Comparison of ENCODE assay signal across 8 cellular contexts in the genomic region with DNA sequence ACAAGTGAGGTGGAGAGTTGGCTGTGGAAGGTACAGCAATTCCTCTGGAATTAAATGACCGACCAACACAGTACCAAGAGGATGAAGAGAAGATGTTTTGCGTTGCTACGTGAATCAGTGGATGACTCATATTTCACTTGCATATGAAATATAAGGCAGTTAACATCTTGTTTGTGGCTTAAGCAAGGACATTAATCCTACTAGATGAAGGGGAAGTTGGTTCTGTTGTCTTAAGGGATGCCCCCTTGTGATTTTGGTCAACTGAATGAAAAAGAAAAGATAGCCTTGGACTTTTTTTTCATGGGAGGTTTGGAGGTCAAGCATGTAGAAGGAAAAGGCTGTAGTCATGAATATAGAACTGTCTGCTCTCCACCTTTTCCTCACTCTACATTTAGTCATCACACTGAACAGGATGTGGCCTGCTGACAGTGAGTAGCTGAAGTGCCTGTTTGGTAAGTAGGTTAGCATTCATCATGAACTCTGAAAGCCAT. TPM values are rescaled to one million over a fixed set of nuclear protein-coding genes. Genes with fewer than 3 reads are reported as not detected.
DNase-seq lines count a peak whose midpoint lies in the region; ATAC-seq, FAIRE-seq and TF ChIP-seq lines count a peak whose summit lies in the region.

No MANE protein-coding gene starts in this region.

- H3K4me3 ChIP-seq in BLaER1 (no peak overlapping the region), GM23248 (no peak overlapping the region), RWPE2 (ENCODE audit: severe bottlenecking) (no peak overlapping the region), endothelial cell of umbilical vein (replicated peaks in 1 of 3; ENCODE audit: insufficient read depth in 1 of 3, low read depth in 1 of 3, low read length in 3 of 3) (no peak overlapping the region), small intestine (ENCODE audit: low read depth in 1 of 2, low read length in 2 of 2) (no peak overlapping the region), vagina (no peak overlapping the region), colonic mucosa (no peak overlapping the region)

- H3K4me1 ChIP-seq in BLaER1, result peaks cover 55% of the 10 kb centered on the region
- peaks cover 35% of the 10 kb centered on the region for H3K4me1 ChIP-seq in GM23248 (ENCODE audit: insufficient read depth)
- peaks cover 14% of the 10 kb centered on the region for H3K4me1 ChIP-seq in RWPE2 (ENCODE audit: insufficient read depth, poor library complexity, severe bottlenecking)
- H3K4me1 ChIP-seq in endothelial cell of umbilical vein (ENCODE audit: control insufficient read depth, extremely low read depth, insufficient read depth, low read length), result peaks cover 12% of the 10 kb centered on the region
- no peaks in the 10 kb centered on the region for H3K4me1 ChIP-seq in small intestine (ENCODE audit: control insufficient read depth in 2 of 2, insufficient read depth in 1 of 2, low read depth in 1 of 2, low read length in 1 of 2)
- no peaks in the 10 kb centered on the region for H3K4me1 ChIP-seq in vagina
- H3K4me1 ChIP-seq in colonic mucosa, result no peaks in the 10 kb centered on the region

- ATAC-seq in RWPE2 (ENCODE audit: low read depth), result peak; percentile 97

- H3K9me1 ChIP-seq in endothelial cell of umbilical vein (replicated peaks; ENCODE audit: control insufficient read depth, extremely low read depth, insufficient read depth, low read length), result no peaks in the 10 kb centered on the region

- H3K4me2 ChIP-seq in BLaER1 (peak overlapping the region; percentile 64), GM23248 (ENCODE audit: unreplicated experiment) (peak overlapping the region; percentile 31), endothelial cell of umbilical vein (ENCODE audit: insufficient read depth, low read length) (peak overlapping the region; percentile 44)

- no TSS peak for BruUV-seq in endothelial cell of umbilical vein (replicated peaks; lab: Mats Ljungman, UMichigan)

- no peak for TF ChIP-seq POLR2A in endothelial cell of umbilical vein (IDR thresholded peaks at IDR 0.05; ENCODE audit: low read depth, low read length)
- TF ChIP-seq POLR2A in vagina (IDR thresholded peaks at IDR 0.05), result no peak

- peak; percentile 97 for DNase-seq in GM23248
- DNase-seq in RWPE2 (ENCODE audit: low spot score), result no peak
- peak; percentile 77 for DNase-seq in endothelial cell of umbilical vein (ENCODE audit: low read depth, low spot score)
- DNase-seq in small intestine, result peak; percentile 43
- DNase-seq in vagina (ENCODE audit: extremely low spot score in 2 of 2), result no peak
- no peak for DNase-seq in DMS153 (lab: John Stamatoyannopoulos, UW)
- no peak for DNase-seq in colonic mucosa

- intact Hi-C loops in endothelial cell of umbilical vein (cut with micrococcal nuclease), result loop anchor here (1.0 to 2.0 kb wide), 2 partner anchors 33 to 36 kb away; no protein-coding TSS in a partner anchor
- intact Hi-C loops in vagina (cut with DNase I), result no loop called here
- intact Hi-C loops in colonic mucosa (cut with DNase I), result no loop called here

- H2AFZ ChIP-seq in GM23248, result no peak overlapping the region
- peak overlapping the region; percentile 75 for H2AFZ ChIP-seq in endothelial cell of umbilical vein (ENCODE audit: low read depth, low read length)

- peaks cover 39% of the 10 kb centered on the region for H3F3A ChIP-seq in GM23248 (ENCODE audit: insufficient read depth)

- no peak overlapping the region for H3K9ac ChIP-seq in BLaER1
- H3K9ac ChIP-seq in GM23248, result no peak overlapping the region; the same call in 1 of the 2 replicates
- H3K9ac ChIP-seq in endothelial cell of umbilical vein (replicated peaks; ENCODE audit: extremely low read depth, insufficient read depth, low read length), result no peak overlapping the region
- no peak overlapping the region for H3K9ac ChIP-seq in colonic mucosa (ENCODE audit: low read depth in 2 of 2, low read length in 2 of 2)

- H3K27ac ChIP-seq in BLaER1 (peak overlapping the region; percentile 39; the same call in 1 of the 2 replicates), GM23248 (peak overlapping the region; percentile 82), RWPE2 (ENCODE audit: poor library complexity, severe bottlenecking) (peak overlapping the region; percentile 87), endothelial cell of umbilical vein (ENCODE audit: insufficient read depth, low read depth, low read length) (peak overlapping the region; percentile 52), small intestine (ENCODE audit: low read depth in 1 of 2, low read length in 1 of 2) (no peak overlapping the region), vagina (no peak overlapping the region), colonic mucosa (no peak overlapping the region)

- H3K27me3 ChIP-seq in BLaER1, result no peaks in the 10 kb centered on the region
- no peaks in the 10 kb centered on the region for H3K27me3 ChIP-seq in GM23248 (replicated peaks; ENCODE audit: insufficient read depth)
- H3K27me3 ChIP-seq in RWPE2 (ENCODE audit: insufficient read depth, poor library complexity, severe bottlenecking), result no peaks in the 10 kb centered on the region
- H3K27me3 ChIP-seq in endothelial cell of umbilical vein (ENCODE audit: control insufficient read depth in 2 of 2, insufficient read depth in 2 of 2, low read length in 2 of 2), result no peaks in the 10 kb centered on the region
- no peaks in the 10 kb centered on the region for H3K27me3 ChIP-seq in small intestine (ENCODE audit: control insufficient read depth in 2 of 2, insufficient read depth in 2 of 2, low read length in 2 of 2)
- no peaks in the 10 kb centered on the region for H3K27me3 ChIP-seq in vagina
- H3K27me3 ChIP-seq in colonic mucosa, result no peaks in the 10 kb centered on the region

- peak; percentile 90 for FAIRE-seq in endothelial cell of umbilical vein (lab: Jason Lieb, UNC)
- FAIRE-seq in small intestine (lab: Jason Lieb, UNC), result no peak

- TF ChIP-seq CTCF in RWPE2 (IDR thresholded peaks at IDR 0.05; ENCODE audit: poor library complexity, severe bottlenecking), result no peak
- TF ChIP-seq CTCF in endothelial cell of umbilical vein (IDR thresholded peaks at IDR 0.05; ENCODE audit: extremely low read depth in 1 of 2, insufficient read depth in 1 of 2, low read depth in 1 of 2, low read length in 2 of 2), result no peak
- no peak for TF ChIP-seq CTCF in vagina (IDR thresholded peaks at IDR 0.05)
- no peak for TF ChIP-seq CTCF in colonic mucosa (IDR thresholded peaks at IDR 0.05)

- peaks cover 61% of the 10 kb centered on the region for H3K36me3 ChIP-seq in BLaER1
- peaks cover 38% of the 10 kb centered on the region for H3K36me3 ChIP-seq in GM23248 (ENCODE audit: low read depth)
- H3K36me3 ChIP-seq in RWPE2 (ENCODE audit: low read depth), result peaks cover 46% of the 10 kb centered on the region
- H3K36me3 ChIP-seq in endothelial cell of umbilical vein (ENCODE audit: control insufficient read depth in 2 of 2, extremely low read depth in 1 of 2, insufficient read depth in 2 of 2, low read length in 2 of 2), result no peaks in the 10 kb centered on the region
- H3K36me3 ChIP-seq in small intestine (ENCODE audit: control insufficient read depth in 2 of 2, insufficient read depth in 2 of 2, low read length in 2 of 2), result no peaks in the 10 kb centered on the region
- H3K36me3 ChIP-seq in vagina, result peaks cover 0 to 24% of the 10 kb centered on the region in 2 donors
- H3K36me3 ChIP-seq in colonic mucosa, result no peaks in the 10 kb centered on the region

- POLR2A ChIA-PET in endothelial cell of umbilical vein (lab: Charles Lee), result no interaction called here

- H3K9me3 ChIP-seq in BLaER1 (no peaks in the 10 kb centered on the region), GM23248 (ENCODE audit: low read depth) (no peaks in the 10 kb centered on the region), RWPE2 (ENCODE audit: severe bottlenecking) (no peaks in the 10 kb centered on the region), endothelial cell of umbilical vein (replicated peaks; ENCODE audit: control insufficient read depth, insufficient read depth, low read length) (no peaks in the 10 kb centered on the region), small intestine (ENCODE audit: control insufficient read depth, low read depth) (no peaks in the 10 kb centered on the region), vagina (no peaks in the 10 kb centered on the region), colonic mucosa (no peaks in the 10 kb centered on the region)

- dilution Hi-C loops in endothelial cell of umbilical vein (cut with MboI; ENCODE audit: extremely low pct_ligation_motif_present, low sequenced_read_pairs), result no loop called here

- in situ Hi-C loops in GM23248 (cut with MboI), result no loop called here

- H3K79me2 ChIP-seq in GM23248 (ENCODE audit: insufficient read depth) (no peaks in the 10 kb centered on the region), endothelial cell of umbilical vein (ENCODE audit: control insufficient read depth, insufficient read depth, low read length) (no peaks in the 10 kb centered on the region)

- CTCF ChIA-PET in endothelial cell of umbilical vein (lab: Charles Lee), result interaction anchor here (1.4 to 1.5 kb wide), 3 partner anchors 9 to 23 kb away, joined by 4 to 6 read pairs (median 4); no protein-coding TSS in a partner anchor

- 0% methylated on average over 3 of the region's 3 CpGs for WGBS in GM23248 (ENCODE audit: low coverage in 1 of 2, low lambda C conversion rate in 2 of 2, missing lambda C conversion rate in 2 of 2), 2 experiments
- WGBS in small intestine, 3 donors, result 65 to 85% (median 68%) methylated on average over 3 of the region's 3 CpGs

- no peaks in the 10 kb centered on the region for H3K9me2 ChIP-seq in GM23248 (ENCODE audit: insufficient read depth)

- H4K20me1 ChIP-seq in BLaER1 (no peaks in the 10 kb centered on the region), GM23248 (ENCODE audit: insufficient read depth) (no peaks in the 10 kb centered on the region), endothelial cell of umbilical vein (replicated peaks; ENCODE audit: control insufficient read depth, extremely low read depth, insufficient read depth, low read length) (no peaks in the 10 kb centered on the region)

TF ChIP-seq in endothelial cell of umbilical vein, 7 proteins besides CTCF, POLR2A, EP300 and RAD21 (continues in another document):
- TF ChIP-seq POLR2AphosphoS5 (IDR thresholded peaks at IDR 0.05; ENCODE audit: insufficient read depth, low read depth, low read length) (peak; percentile 44), EZH2 (IDR thresholded peaks at IDR 0.05; ENCODE audit: borderline replicate concordance, low read depth, low read length, severe bottlenecking) (no peak)

RNA-seq across cellular contexts. Expression of gene VLDLR, which starts 33.9 kb away (rescaled TPM):
- total RNA-seq in GM23248 (2014; rRNA removed; shearing (Covaris generic)), result 28.7 and 29.2 TPM in 2 replicates
- polyA plus RNA-seq in GM23248 (2016; fragmentation: Nextera tagmentation; extraction: Ambion mirVana), result 14.1 and 15.1 TPM in 2 replicates
- 2.5 and 3.2 TPM in 2 replicates for total RNA-seq in endothelial cell of umbilical vein
- polyA plus RNA-seq in endothelial cell of umbilical vein, result 0.47 and 0.49 TPM in 2 replicates
- 0.43 and 0.47 TPM in 2 replicates for polyA plus RNA-seq in endothelial cell of umbilical vein (2011; cell fraction: cytosol; rRNA removed)
- 0.68 and 1.0 TPM in 2 replicates for polyA plus RNA-seq in endothelial cell of umbilical vein (2011; cell fraction: nucleus; rRNA removed)
- polyA plus RNA-seq in endothelial cell of umbilical vein (2012), result 0.45 and 0.82 TPM in 2 replicates
- 1.6 and 1.9 TPM in 2 replicates for polyA minus RNA-seq in endothelial cell of umbilical vein
- polyA minus RNA-seq in endothelial cell of umbilical vein (2011; cell fraction: cytosol; rRNA and poly(A)+ RNA removed), result 1.3 TPM
- 0.63 and 0.72 TPM in 2 replicates for polyA minus RNA-seq in endothelial cell of umbilical vein (2011; cell fraction: nucleus; rRNA and poly(A)+ RNA removed)
- 1 to 10 TPM in 1 of 3 donors, under 1 TPM in 1, not detected in 1; 0.81 to 2.1 TPM for polyA plus RNA-seq in small intestine
- 4.7 TPM for total RNA-seq in vagina
- total RNA-seq in colonic mucosa, result 10 to 100 TPM in 1 of 2 donors, 1 to 10 TPM in 1; 7.9 to 21.5 TPM

Comparison
In these comparisons a context has a peak if more than half of its experiments do, and no peak if none do; other contexts are left out.
1. H3K27ac ChIP-seq: peak in BLaER1 (single experiment), GM23248 (single experiment), RWPE2 (single experiment) and endothelial cell of umbilical vein (single experiment); none in small intestine (0 of 2), vagina (single experiment) and colonic mucosa (single experiment).
2. DNase-seq: peak in GM23248 (single experiment), endothelial cell of umbilical vein (single experiment) and small intestine (single experiment); none in RWPE2 (single experiment), vagina (0 of 2), DMS153 (single experiment) and colonic mucosa (single experiment).
3. Peak in every context shown above with its lines, with median percentiles within 50 percentile points of each other: H3K4me2 ChIP-seq.